26 cellular contexts compared by ENCODE assay signal in genomic region chr2:9590635-9591034, GRCh38. TPM values are rescaled to one million over a fixed set of nuclear protein-coding genes. Genes with fewer than 3 reads are reported as not detected.
A peak's percentile ranks its signal among the peaks of the same experiment; 100 is the strongest.
DNase-seq lines count a peak whose midpoint lies in the region; ATAC-seq, FAIRE-seq and TF ChIP-seq lines count a peak whose summit lies in the region.
"Had no signal": no experiment of that assay in that cellular context is flagged by ENCODE, and none has a peak within 500 bp of the region (broad histone marks: within the 10 kb centered on the region; RNA-seq: fewer than 3 reads in every experiment).

No MANE protein-coding gene starts in this region.

- DNase-seq in SK-N-SH: no peak
- peak; percentile 58 for DNase-seq in HCEC 1CT
- no peak for DNase-seq in activated T-helper 2 cell treated with anti-CD3 and anti-CD28 coated beads, Interferon-gamma antibody, Interleukin-2, Interleukin-4, amounts not matched to agents 10 μg/mL and 5 μg/mL and 100 μg/mL, durations not matched to agents 14 hours and 24 hours and 36 hours (ENCODE audit: low spot score)
- no peak for DNase-seq in CD4-positive, alpha-beta memory T cell
- DNase-seq in right cardiac atrium: no peak
- no peak for DNase-seq in neuronal stem cell (ENCODE audit: low spot score)
- DNase-seq: activated CD8-positive, alpha-beta memory T cell treated with anti-CD3 and anti-CD28 coated beads, Interleukin-2, amount 50 U/mL, for 48 hours; caudate nucleus; DMS 273 treated with DMSO at 0.1 percent for 48 hours; effector memory CD4-positive, alpha-beta T cell; GF-D8; mesendoderm; NCI-H1105 treated with DMSO at 0.1 percent for 48 hours; NCI-H2107; NCI-H524; Right ventricle myocardium superior; stimulated activated CD4-positive, alpha-beta T cell treated with anti-CD3 and anti-CD28 coated beads, Interleukin-2, amount 100 ng/mL, for 48 hours; substantia nigra had no signal

- no peak overlapping the region for H3K18ac ChIP-seq in neuronal stem cell (ENCODE audit: low read length)

- no peak overlapping the region for H3K23ac ChIP-seq in neuronal stem cell (ENCODE audit: low read depth, low read length, poor library complexity)

- H2BK5ac ChIP-seq in neuronal stem cell (ENCODE audit: low read length): no peak overlapping the region

- peaks cover 62% of the 10 kb centered on the region for H3K36me3 Mint-ChIP-seq in activated T-helper 2 cell treated with anti-CD3 and anti-CD28 coated beads, Interferon-gamma antibody, Interleukin-2, Interleukin-4, amounts not matched to agents 10 μg/mL and 5 μg/mL and 100 μg/mL, durations not matched to agents 14 hours and 24 hours and 36 hours (ENCODE audit: low read depth)
- peaks cover 29 to 53% of the 10 kb centered on the region in 2 donors for H3K36me3 Mint-ChIP-seq in CD4-positive, alpha-beta memory T cell

- no peak overlapping the region for H2AK5ac ChIP-seq in neuronal stem cell (ENCODE audit: low read depth, low read length)

- H3K9ac ChIP-seq in SK-N-SH (no peak overlapping the region), neuronal stem cell (ENCODE audit: low read depth, low read length, poor library complexity) (no peak overlapping the region)

- H3K9me3 Mint-ChIP-seq in activated T-helper 2 cell treated with anti-CD3 and anti-CD28 coated beads, Interferon-gamma antibody, Interleukin-2, Interleukin-4, amounts not matched to agents 10 μg/mL and 5 μg/mL and 100 μg/mL, durations not matched to agents 14 hours and 24 hours and 36 hours: no peaks in the 10 kb centered on the region
- no peaks in the 10 kb centered on the region for H3K9me3 Mint-ChIP-seq in CD4-positive, alpha-beta memory T cell
- H3K9me3 Mint-ChIP-seq: nephron had no signal

- H3K27ac ChIP-seq in SK-N-SH (ENCODE audit: low read depth in 2 of 2, low read length in 1 of 2) (peak overlapping the region in 1 of 2 experiments; percentile 21; a peak in 2 of 4 replicates), right cardiac atrium (ENCODE audit: low read length) (no peak overlapping the region), neuronal stem cell (replicated peaks; ENCODE audit: low read length) (no peak overlapping the region)
- no peak overlapping the region for H3K27ac ChIP-seq in CD4-positive, alpha-beta memory T cell (ENCODE audit: low read depth, low read length)
- H3K27ac ChIP-seq: 22Rv1, hepatocyte, skin epidermis had no signal

- H3K79me1 ChIP-seq in neuronal stem cell (ENCODE audit: low read depth, low read length): peaks cover 2% of the 10 kb centered on the region

- TF ChIP-seq RAD21 in SK-N-SH (IDR thresholded peaks at IDR 0.05; ENCODE audit: low read length): no peak

- H3K27me3 ChIP-seq in SK-N-SH (ENCODE audit: insufficient read depth): no peaks in the 10 kb centered on the region
- no peaks in the 10 kb centered on the region for H3K27me3 ChIP-seq in CD4-positive, alpha-beta memory T cell (ENCODE audit: insufficient read depth, low read length)
- no peaks in the 10 kb centered on the region for H3K27me3 ChIP-seq in right cardiac atrium (ENCODE audit: control insufficient read depth, insufficient read depth)
- no peaks in the 10 kb centered on the region for H3K27me3 ChIP-seq in neuronal stem cell (ENCODE audit: control insufficient read depth in 3 of 3, insufficient read depth in 3 of 3, low read depth in 1 of 3, low read length in 3 of 3)
- H3K27me3 ChIP-seq: hepatocyte had no signal

- no peak overlapping the region for H4K91ac ChIP-seq in neuronal stem cell (ENCODE audit: low read depth, low read length, poor library complexity)

- FAIRE-seq in islet of Langerhans (lab: Jason Lieb, UNC): peak; percentile 62
- FAIRE-seq: GM12878, HTR-8/SVneo had no signal

- H3K79me2 ChIP-seq in SK-N-SH (ENCODE audit: insufficient read depth): peaks cover 100% of the 10 kb centered on the region

- ATAC-seq in SK-N-SH treated with all-trans-retinoic acid at 6 μM for 48 hours (no peak), right cardiac atrium (no peak)
- ATAC-seq: GM12878 had no signal

- POLR2A ChIA-PET in SK-N-SH (lab: Yijun Ruan, JAX): no interaction called here
- POLR2A ChIA-PET in CD4-positive, alpha-beta memory T cell (lab: Charles Lee; ENCODE audit: partially characterized antibody): no interaction called here

- peaks cover 59% of the 10 kb centered on the region for H3F3A ChIP-seq in SK-N-SH (replicated peaks; ENCODE audit: insufficient read depth)

- CTCF ChIA-PET in SK-N-SH (lab: Yijun Ruan, JAX): no interaction called here
- CTCF ChIA-PET in CD4-positive, alpha-beta memory T cell (lab: Charles Lee; ENCODE audit: partially characterized antibody): interaction anchor here (0.8 to 1.5 kb wide), 3 partner anchors 10 to 113 kb away, joined by 3 to 4 read pairs (median 3); no protein-coding TSS in a partner anchor

- H3K4ac ChIP-seq in neuronal stem cell (ENCODE audit: low read length): no peak overlapping the region

- 77% methylated on average over 3 of the region's 3 CpGs for WGBS in SK-N-SH (ENCODE audit: low lambda C conversion rate)
- 84% methylated on average over 3 of the region's 3 CpGs for WGBS in right cardiac atrium
- no CpG with 5 or more reads among the region's 3 CpGs for WGBS in neuronal stem cell (ENCODE audit: extremely low coverage in 2 of 2, insufficient read length in 2 of 2, insufficient replicate concordance in 1 of 2), 2 donors

- H4K20me1 ChIP-seq in SK-N-SH (ENCODE audit: insufficient read depth): peaks cover 97% of the 10 kb centered on the region

- H3K4me2 ChIP-seq in SK-N-SH: no peak overlapping the region
- no peak overlapping the region for H3K4me2 ChIP-seq in neuronal stem cell (ENCODE audit: insufficient read depth, low read length, poor library complexity, severe bottlenecking)
- H3K4me2 ChIP-seq: hepatocyte had no signal

- no peak overlapping the region for H3K4me3 Mint-ChIP-seq in activated T-helper 2 cell treated with anti-CD3 and anti-CD28 coated beads, Interferon-gamma antibody, Interleukin-2, Interleukin-4, amounts not matched to agents 10 μg/mL and 5 μg/mL and 100 μg/mL, durations not matched to agents 14 hours and 24 hours and 36 hours (ENCODE audit: low read depth)
- no peak overlapping the region for H3K4me3 Mint-ChIP-seq in CD4-positive, alpha-beta memory T cell
- H3K4me3 Mint-ChIP-seq: nephron had no signal

- intact Hi-C loops in activated T-helper 2 cell treated with anti-CD3 and anti-CD28 coated beads, Interferon-gamma antibody, Interleukin-2, Interleukin-4, amounts not matched to agents 10 μg/mL and 5 μg/mL and 100 μg/mL, durations not matched to agents 14 hours and 24 hours and 36 hours (cut with micrococcal nuclease): no loop called here
- intact Hi-C loops in CD4-positive, alpha-beta memory T cell (cut with micrococcal nuclease): no loop called here
- intact Hi-C loops in right cardiac atrium (cut with DNase I): no loop called here

- peak overlapping the region; percentile 69 for H3K27ac Mint-ChIP-seq in activated T-helper 2 cell treated with anti-CD3 and anti-CD28 coated beads, Interferon-gamma antibody, Interleukin-2, Interleukin-4, amounts not matched to agents 10 μg/mL and 5 μg/mL and 100 μg/mL, durations not matched to agents 14 hours and 24 hours and 36 hours
- H3K27ac Mint-ChIP-seq in CD4-positive, alpha-beta memory T cell: peak overlapping the region in 1 of 7 donors; percentile 12
- H3K27ac Mint-ChIP-seq: nephron had no signal

- H3K9me2 ChIP-seq in SK-N-SH: no peaks in the 10 kb centered on the region

- H2BK12ac ChIP-seq in neuronal stem cell (ENCODE audit: low read length): no peak overlapping the region

- no peak overlapping the region for H2BK120ac ChIP-seq in neuronal stem cell (ENCODE audit: low read depth, low read length)

- H3K4me3 ChIP-seq in SK-N-SH (ENCODE audit: low read depth in 2 of 2, low read length in 1 of 2): no peak overlapping the region
- H3K4me3 ChIP-seq in CD4-positive, alpha-beta memory T cell (ENCODE audit: low read length in 2 of 2): no peak overlapping the region
- no peak overlapping the region for H3K4me3 ChIP-seq in right cardiac atrium (ENCODE audit: low read length)
- H3K4me3 ChIP-seq in neuronal stem cell (ENCODE audit: low read length in 2 of 2): no peak overlapping the region
- H3K4me3 ChIP-seq: GM12878, hepatocyte, skin epidermis had no signal

- no peak for TF ChIP-seq EP300 in SK-N-SH (IDR thresholded peaks at IDR 0.05; ENCODE audit: borderline replicate concordance in 1 of 2, low read depth in 1 of 2, low read length in 1 of 2)

- no peak overlapping the region for H3K14ac ChIP-seq in neuronal stem cell (ENCODE audit: low read length)

- no peak overlapping the region for H2AFZ ChIP-seq in SK-N-SH (ENCODE audit: low read depth)
- H2AFZ ChIP-seq in neuronal stem cell (ENCODE audit: low read length): no peak overlapping the region
- H2AFZ ChIP-seq: hepatocyte had no signal

- H2BK15ac ChIP-seq in neuronal stem cell (ENCODE audit: low read length): no peak overlapping the region

- no peaks in the 10 kb centered on the region for H3K9me3 ChIP-seq in SK-N-SH
- H3K9me3 ChIP-seq in CD4-positive, alpha-beta memory T cell (ENCODE audit: control insufficient read depth in 1 of 2, low read length in 2 of 2): no peaks in the 10 kb centered on the region
- no peaks in the 10 kb centered on the region for H3K9me3 ChIP-seq in right cardiac atrium (ENCODE audit: control insufficient read depth, low read length)
- no peaks in the 10 kb centered on the region for H3K9me3 ChIP-seq in neuronal stem cell (replicated peaks in 1 of 2; ENCODE audit: control insufficient read depth in 2 of 2, insufficient read depth in 1 of 2, low read depth in 1 of 2, low read length in 2 of 2)

- H3K36me3 ChIP-seq in SK-N-SH (replicated peaks in 1 of 2; ENCODE audit: control insufficient read depth in 1 of 2, insufficient read depth in 2 of 2, low read length in 1 of 2) (peaks cover 49 to 79% of the 10 kb centered on the region in 2 experiments), neuronal stem cell (replicated peaks in 1 of 2; ENCODE audit: control insufficient read depth in 2 of 2, insufficient read depth in 2 of 2, low read length in 2 of 2) (peaks cover 8 to 94% of the 10 kb centered on the region in 2 donors)
- peaks cover 28% of the 10 kb centered on the region for H3K36me3 ChIP-seq in CD4-positive, alpha-beta memory T cell (ENCODE audit: insufficient read depth, low read length)

- peaks cover 44% of the 10 kb centered on the region for H3K4me1 Mint-ChIP-seq in activated T-helper 2 cell treated with anti-CD3 and anti-CD28 coated beads, Interferon-gamma antibody, Interleukin-2, Interleukin-4, amounts not matched to agents 10 μg/mL and 5 μg/mL and 100 μg/mL, durations not matched to agents 14 hours and 24 hours and 36 hours (ENCODE audit: low read depth)
- peaks cover 24 to 36% (median 28%) of the 10 kb centered on the region in 4 donors for H3K4me1 Mint-ChIP-seq in CD4-positive, alpha-beta memory T cell

- H3K4me1 ChIP-seq in SK-N-SH (ENCODE audit: control insufficient read depth in 1 of 2, insufficient read depth in 2 of 2, low read depth in 1 of 2, low read length in 1 of 2) (peaks cover 0 to 14% of the 10 kb centered on the region in 2 experiments; a peak in 1 of 4 replicates), right cardiac atrium (ENCODE audit: control insufficient read depth, insufficient read depth, low read length) (peaks cover 2% of the 10 kb centered on the region), neuronal stem cell (ENCODE audit: control insufficient read depth in 2 of 2, insufficient read depth in 1 of 2, low read depth in 1 of 2, low read length in 2 of 2) (peaks cover 3 to 5% of the 10 kb centered on the region in 2 donors)
- peaks cover 22% of the 10 kb centered on the region for H3K4me1 ChIP-seq in CD4-positive, alpha-beta memory T cell (ENCODE audit: insufficient read depth, low read length)

- TF ChIP-seq CTCF in SK-N-SH (IDR thresholded peaks at IDR 0.05): no peak

- no peak overlapping the region for H4K8ac ChIP-seq in neuronal stem cell (ENCODE audit: low read depth, low read length)

- no peaks in the 10 kb centered on the region for H3K27me3 Mint-ChIP-seq in activated T-helper 2 cell treated with anti-CD3 and anti-CD28 coated beads, Interferon-gamma antibody, Interleukin-2, Interleukin-4, amounts not matched to agents 10 μg/mL and 5 μg/mL and 100 μg/mL, durations not matched to agents 14 hours and 24 hours and 36 hours (ENCODE audit: low read depth)
- no peaks in the 10 kb centered on the region for H3K27me3 Mint-ChIP-seq in CD4-positive, alpha-beta memory T cell

RNA-seq across cellular contexts. Expression of gene ADAM17, which starts 35.0 kb away (rescaled TPM):
- polyA plus RNA-seq in SK-N-SH (2012; rRNA removed): 12.8 and 17.1 TPM in 2 replicates
- polyA plus RNA-seq in SK-N-SH (2012; cell fraction: cytosol; rRNA removed): 17.5 and 19.7 TPM in 2 replicates
- 23.0 and 30.3 TPM in 2 replicates for polyA plus RNA-seq in SK-N-SH (2012; cell fraction: nucleus; rRNA removed)
- total RNA-seq in activated T-helper 2 cell treated with anti-CD3 and anti-CD28 coated beads, Interferon-gamma antibody, Interleukin-2, Interleukin-4, amounts not matched to agents 10 μg/mL and 5 μg/mL and 100 μg/mL, durations not matched to agents 14 hours and 24 hours and 36 hours: 23.3 and 25.0 TPM in 2 replicates
- total RNA-seq in CD4-positive, alpha-beta memory T cell: 10 to 100 TPM; 32.7 to 35.6 TPM
- polyA plus RNA-seq in CD4-positive, alpha-beta memory T cell: 10 to 100 TPM in 1 of 2 donors, 1 to 10 TPM in 1; 8.1 to 13.7 TPM
- 10 to 100 TPM; 14.1 to 23.1 (median 15.8) TPM for total RNA-seq in right cardiac atrium
- polyA plus RNA-seq in right cardiac atrium: 7.1 TPM
- 36.8 TPM for polyA plus RNA-seq in neuronal stem cell (2013, experiment 1 of 2)
- polyA plus RNA-seq in neuronal stem cell (2013, experiment 2 of 2): 36.8 TPM

RNA-seq across cellular contexts. Expression of gene YWHAQ, which starts 40.2 kb away (rescaled TPM):
- polyA plus RNA-seq in SK-N-SH (2012; rRNA removed) (235 and 240 TPM in 2 replicates), right cardiac atrium (128 TPM)
- 327 and 349 TPM in 2 replicates for polyA plus RNA-seq in SK-N-SH (2012; cell fraction: cytosol; rRNA removed)
- polyA plus RNA-seq in SK-N-SH (2012; cell fraction: nucleus; rRNA removed): 114 and 122 TPM in 2 replicates
- 334 and 339 TPM in 2 replicates for total RNA-seq in activated T-helper 2 cell treated with anti-CD3 and anti-CD28 coated beads, Interferon-gamma antibody, Interleukin-2, Interleukin-4, amounts not matched to agents 10 μg/mL and 5 μg/mL and 100 μg/mL, durations not matched to agents 14 hours and 24 hours and 36 hours
- 100 to 1,000 TPM; 124 TPM for total RNA-seq in CD4-positive, alpha-beta memory T cell
- 100 to 1,000 TPM; 315 to 504 TPM for polyA plus RNA-seq in CD4-positive, alpha-beta memory T cell
- 100 to 1,000 TPM; 154 to 201 (median 168) TPM for total RNA-seq in right cardiac atrium
- 433 TPM for polyA plus RNA-seq in neuronal stem cell (2013, experiment 1 of 2)
- polyA plus RNA-seq in neuronal stem cell (2013, experiment 2 of 2): 430 TPM
